20 cellular contexts compared by ENCODE assay signal in genomic region chr6:106643061-106643460, GRCh38.
"Had no signal": no experiment of that assay in that cellular context is flagged by ENCODE, and none has a peak within 500 bp of the region (broad histone marks: within the 10 kb centered on the region; RNA-seq: fewer than 3 reads in every experiment).

No MANE protein-coding gene starts in this region.

- H2AFZ ChIP-seq: parathyroid adenoma had no signal

- H3K9ac ChIP-seq: parathyroid adenoma had no signal

- H3K4me3 ChIP-seq: esophagus squamous epithelium, gastroesophageal sphincter, heart right ventricle, right lobe of liver, upper lobe of right lung had no signal

- H3K4me1 ChIP-seq: esophagus squamous epithelium, gastroesophageal sphincter, parathyroid adenoma, upper lobe of right lung had no signal

- H3K27me3 Mint-ChIP-seq: activated CD4-positive, alpha-beta T cell treated with anti-CD3 and anti-CD28 coated beads, Interleukin-2, amount 10 ng/mL, durations not matched to agents 7 days and 5 days; activated naive CD8-positive, alpha-beta T cell treated with anti-CD3 and anti-CD28 coated beads, Interleukin-2, amount 10 ng/mL, durations not matched to agents 7 days and 5 days; activated T-cell treated with anti-CD3 and anti-CD28 coated beads, Interleukin-2, amount 50 U/mL, for 24 hours; naive thymus-derived CD8-positive, alpha-beta T cell; stimulated activated naive B cell treated with anti-CD40 and anti-IgM and Interleukin-4, amounts not matched to agents 10 μg/mL and 1 μg/mL and 100 μg/mL, for 72 hours had no signal

- H3K27ac Mint-ChIP-seq: activated CD4-positive, alpha-beta T cell treated with anti-CD3 and anti-CD28 coated beads, Interleukin-2, amount 10 ng/mL, durations not matched to agents 7 days and 5 days; activated CD8-positive, alpha-beta T cell treated with anti-CD3 and anti-CD28 coated beads, Interleukin-2, amount 10 ng/mL, durations not matched to agents 7 days and 5 days; activated naive CD8-positive, alpha-beta T cell treated with anti-CD3 and anti-CD28 coated beads, Interleukin-2, amount 10 ng/mL, durations not matched to agents 7 days and 5 days; activated T-cell treated with anti-CD3 and anti-CD28 coated beads, Interleukin-2, amount 50 U/mL, for 24 hours; activated T-helper 2 cell treated with anti-CD3 and anti-CD28 coated beads, Interferon-gamma antibody, Interleukin-2, Interleukin-4, amounts not matched to agents 10 μg/mL and 5 μg/mL and 100 μg/mL, durations not matched to agents 14 hours and 24 hours and 36 hours; immature natural killer cell; T-helper 1 cell treated with Interleukin-12 subunit alpha and Interleukin-12 subunit beta and Interleukin-4 antibody, amounts not matched to agents 30 μg/mL and 1 μg/mL, for 36 hours had no signal

- H3K27ac ChIP-seq: esophagus squamous epithelium, gastroesophageal sphincter, heart right ventricle, parathyroid adenoma, right lobe of liver, upper lobe of right lung had no signal

- H3K9me3 ChIP-seq: esophagus squamous epithelium, gastroesophageal sphincter, heart right ventricle, right lobe of liver, upper lobe of right lung had no signal

- DNase-seq: activated CD4-positive, alpha-beta T cell treated with anti-CD3 and anti-CD28 coated beads, Interleukin-2, amount 10 ng/mL, durations not matched to agents 7 days and 5 days; activated CD8-positive, alpha-beta T cell treated with anti-CD3 and anti-CD28 coated beads, Interleukin-2, amount 10 ng/mL, durations not matched to agents 7 days and 5 days; activated naive CD4-positive, alpha-beta T cell treated with Interleukin-2 at 50 U/mL for 16 hours; activated naive CD8-positive, alpha-beta T cell treated with anti-CD3 and anti-CD28 coated beads, Interleukin-2, amount 10 ng/mL, durations not matched to agents 7 days and 5 days; activated T-cell treated with anti-CD3 and anti-CD28 coated beads, Interleukin-2, amount 50 U/mL, for 24 hours; effector CD8-positive, alpha-beta T cell; esophagus squamous epithelium; heart right ventricle; immature natural killer cell; mesendoderm; naive thymus-derived CD8-positive, alpha-beta T cell; right lobe of liver; stimulated activated CD4-positive, alpha-beta T cell treated with anti-CD3 and anti-CD28 coated beads, Interleukin-4, amount 100 ng/mL, for 4 hours; stimulated activated naive B cell treated with anti-CD40 and anti-IgM and Interleukin-4, amounts not matched to agents 10 μg/mL and 1 μg/mL and 100 μg/mL, for 72 hours; upper lobe of right lung had no signal

- ATAC-seq: activated CD4-positive, CD25-positive, alpha-beta regulatory T cell treated with anti-CD3 and anti-CD28 coated beads, Interleukin-2, amount 50 U/mL, for 24 hours; activated CD8-positive, alpha-beta T cell treated with anti-CD3 and anti-CD28 coated beads, Interleukin-2, amount 10 ng/mL, durations not matched to agents 7 days and 5 days; gastroesophageal sphincter; heart right ventricle; naive thymus-derived CD8-positive, alpha-beta T cell; right lobe of liver; stimulated activated naive B cell treated with anti-CD40 and anti-IgM and Interleukin-4, amounts not matched to agents 10 μg/mL and 1 μg/mL and 100 μg/mL, for 72 hours; upper lobe of right lung had no signal

- H3K27me3 ChIP-seq: esophagus squamous epithelium, gastroesophageal sphincter, heart right ventricle, right lobe of liver, upper lobe of right lung had no signal

- H3K4me3 Mint-ChIP-seq: activated CD4-positive, alpha-beta T cell treated with anti-CD3 and anti-CD28 coated beads, Interleukin-2, amount 10 ng/mL, durations not matched to agents 7 days and 5 days; activated CD8-positive, alpha-beta T cell treated with anti-CD3 and anti-CD28 coated beads, Interleukin-2, amount 10 ng/mL, durations not matched to agents 7 days and 5 days; activated naive CD8-positive, alpha-beta T cell treated with anti-CD3 and anti-CD28 coated beads, Interleukin-2, amount 10 ng/mL, durations not matched to agents 7 days and 5 days; activated T-cell treated with anti-CD3 and anti-CD28 coated beads, Interleukin-2, amount 50 U/mL, for 24 hours; immature natural killer cell; naive thymus-derived CD8-positive, alpha-beta T cell; stimulated activated naive B cell treated with anti-CD40 and anti-IgM and Interleukin-4, amounts not matched to agents 10 μg/mL and 1 μg/mL and 100 μg/mL, for 72 hours; T-helper 1 cell treated with Interleukin-12 subunit alpha and Interleukin-12 subunit beta and Interleukin-4 antibody, amounts not matched to agents 30 μg/mL and 1 μg/mL, for 36 hours had no signal

- H3K9me3 Mint-ChIP-seq: activated CD4-positive, alpha-beta T cell treated with anti-CD3 and anti-CD28 coated beads, Interleukin-2, amount 10 ng/mL, durations not matched to agents 7 days and 5 days; activated naive CD8-positive, alpha-beta T cell treated with anti-CD3 and anti-CD28 coated beads, Interleukin-2, amount 10 ng/mL, durations not matched to agents 7 days and 5 days; activated T-cell treated with anti-CD3 and anti-CD28 coated beads, Interleukin-2, amount 50 U/mL, for 24 hours; activated T-helper 2 cell treated with anti-CD3 and anti-CD28 coated beads, Interferon-gamma antibody, Interleukin-2, Interleukin-4, amounts not matched to agents 10 μg/mL and 5 μg/mL and 100 μg/mL, durations not matched to agents 14 hours and 24 hours and 36 hours; immature natural killer cell; naive thymus-derived CD8-positive, alpha-beta T cell; T-helper 1 cell treated with Interleukin-12 subunit alpha and Interleukin-12 subunit beta and Interleukin-4 antibody, amounts not matched to agents 30 μg/mL and 1 μg/mL, for 36 hours had no signal
